Comparison of ENCODE assay signal across 8 cellular contexts in genomic region chr6:69867075-69867911, GRCh38. TPM values are rescaled to one million over a fixed set of nuclear protein-coding genes. Genes with fewer than 3 reads are reported as not detected.
DNase-seq lines count a peak whose midpoint lies in the region; ATAC-seq and TF ChIP-seq lines count a peak whose summit lies in the region.

No MANE protein-coding gene starts in this region.

- H3K4me3 ChIP-seq in muscle layer of colon (ENCODE audit: low read depth in 1 of 2, low read length in 2 of 2) = peak overlapping the region; percentile 62 to 68

- H3K4me1 Mint-ChIP-seq in activated CD8-positive, alpha-beta T cell treated with anti-CD3 and anti-CD28 coated beads for 36 hours (ENCODE audit: low read depth) = peaks cover 17% of the 10 kb centered on the region
- H3K4me1 Mint-ChIP-seq in endothelial cell (ENCODE audit: unreplicated experiment) = peaks cover 6% of the 10 kb centered on the region
- peaks cover 23% of the 10 kb centered on the region for H3K4me1 Mint-ChIP-seq in stimulated activated effector memory CD8-positive, alpha-beta T cell treated with anti-CD3 and anti-CD28 coated beads, Interleukin-12 subunit alpha, Interleukin-12 subunit beta, amount 100 ng/mL, for 72 hours

- POLR2A ChIA-PET in activated CD8-positive, alpha-beta T cell treated with anti-CD3 and anti-CD28 coated beads for 36 hours (lab: Charles Lee) = interaction anchor here (1.2 kb wide), 1 partner anchor 70 kb away, joined by 3 read pairs; the partner anchor contains the start of gene LMBRD1

- H3K27ac Mint-ChIP-seq in activated CD8-positive, alpha-beta T cell treated with anti-CD3 and anti-CD28 coated beads for 36 hours = peak overlapping the region; percentile 63
- H3K27ac Mint-ChIP-seq in endothelial cell (ENCODE audit: unreplicated experiment) = no peak overlapping the region
- H3K27ac Mint-ChIP-seq in stimulated activated effector memory CD8-positive, alpha-beta T cell treated with anti-CD3 and anti-CD28 coated beads, Interleukin-12 subunit alpha, Interleukin-12 subunit beta, amount 100 ng/mL, for 72 hours = no peak overlapping the region

- peaks cover 21% of the 10 kb centered on the region for H3K27me3 Mint-ChIP-seq in activated CD8-positive, alpha-beta T cell treated with anti-CD3 and anti-CD28 coated beads for 36 hours
- H3K27me3 Mint-ChIP-seq in endothelial cell (ENCODE audit: unreplicated experiment) = peaks cover 6% of the 10 kb centered on the region

- no peaks in the 10 kb centered on the region for H3K9me3 Mint-ChIP-seq in activated CD8-positive, alpha-beta T cell treated with anti-CD3 and anti-CD28 coated beads for 36 hours
- H3K9me3 Mint-ChIP-seq in endothelial cell (ENCODE audit: unreplicated experiment) = no peaks in the 10 kb centered on the region
- H3K9me3 Mint-ChIP-seq in stimulated activated effector memory CD8-positive, alpha-beta T cell treated with anti-CD3 and anti-CD28 coated beads, Interleukin-12 subunit alpha, Interleukin-12 subunit beta, amount 100 ng/mL, for 72 hours = no peaks in the 10 kb centered on the region

- CTCF ChIA-PET in activated CD8-positive, alpha-beta T cell treated with anti-CD3 and anti-CD28 coated beads for 36 hours (lab: Charles Lee) = interaction anchor here (0.7 to 1.7 kb wide), 7 partner anchors 8 to 138 kb away, joined by 3 to 7 read pairs (median 4); partner anchors contain the start of gene LMBRD1

- ATAC-seq in HG02885 (IDR thresholded peaks at IDR 0.05; ENCODE audit: poor library complexity, unreplicated experiment) = peak; percentile 71
- peak; percentile 87 for ATAC-seq in activated CD8-positive, alpha-beta T cell treated with anti-CD3 and anti-CD28 coated beads for 36 hours
- peak; percentile 90 for ATAC-seq in stimulated activated effector memory CD8-positive, alpha-beta T cell treated with anti-CD3 and anti-CD28 coated beads, Interleukin-12 subunit alpha, Interleukin-12 subunit beta, amount 100 ng/mL, for 72 hours

- peak overlapping the region; percentile 74 for H3K4me3 Mint-ChIP-seq in activated CD8-positive, alpha-beta T cell treated with anti-CD3 and anti-CD28 coated beads for 36 hours
- peak overlapping the region; percentile 86 for H3K4me3 Mint-ChIP-seq in endothelial cell (ENCODE audit: unreplicated experiment)
- peak overlapping the region; percentile 62 for H3K4me3 Mint-ChIP-seq in stimulated activated effector memory CD8-positive, alpha-beta T cell treated with anti-CD3 and anti-CD28 coated beads, Interleukin-12 subunit alpha, Interleukin-12 subunit beta, amount 100 ng/mL, for 72 hours

- no peaks in the 10 kb centered on the region for H3K4me1 ChIP-seq in muscle layer of colon (ENCODE audit: insufficient read depth, low read length)

- no peak overlapping the region for H3K9ac ChIP-seq in muscle layer of colon (ENCODE audit: low read length)

- no peaks in the 10 kb centered on the region for H3K36me3 Mint-ChIP-seq in activated CD8-positive, alpha-beta T cell treated with anti-CD3 and anti-CD28 coated beads for 36 hours (ENCODE audit: low read depth)
- H3K36me3 Mint-ChIP-seq in endothelial cell (ENCODE audit: low read depth, unreplicated experiment) = no peaks in the 10 kb centered on the region
- no peaks in the 10 kb centered on the region for H3K36me3 Mint-ChIP-seq in stimulated activated effector memory CD8-positive, alpha-beta T cell treated with anti-CD3 and anti-CD28 coated beads, Interleukin-12 subunit alpha, Interleukin-12 subunit beta, amount 100 ng/mL, for 72 hours

- DNase-seq in NCI-H510A treated with DMSO at 0.1 percent for 48 hours (lab: John Stamatoyannopoulos, UW) = peak; percentile 23
- no peak for DNase-seq in NCI-H510A (lab: John Stamatoyannopoulos, UW)
- DNase-seq in NCI-H345 treated with DMSO at 0.1 percent for 48 hours (lab: John Stamatoyannopoulos, UW; ENCODE audit: unreplicated experiment) = peak; percentile 28
- peak; percentile 68 for DNase-seq in activated CD8-positive, alpha-beta T cell treated with anti-CD3 and anti-CD28 coated beads for 36 hours
- peak; percentile 74 for DNase-seq in endothelial cell (ENCODE audit: low spot score)
- peak; percentile 47 to 75 for DNase-seq in stimulated activated effector memory CD8-positive, alpha-beta T cell treated with anti-CD3 and anti-CD28 coated beads, Interleukin-12 subunit alpha, Interleukin-12 subunit beta, amount 100 ng/mL, for 72 hours (ENCODE audit: low spot score in 2 of 2)

- no peak for TF ChIP-seq CTCF in activated CD8-positive, alpha-beta T cell treated with anti-CD3 and anti-CD28 coated beads for 36 hours (IDR thresholded peaks at IDR 0.05)
- no peak for TF ChIP-seq CTCF in endothelial cell (IDR thresholded peaks at IDR 0.05; ENCODE audit: unreplicated experiment)

- intact Hi-C loops in activated CD8-positive, alpha-beta T cell treated with anti-CD3 and anti-CD28 coated beads for 36 hours (cut with micrococcal nuclease) = no loop called here

- no peak overlapping the region for H3K27ac ChIP-seq in muscle layer of colon (ENCODE audit: low read depth, low read length)

- H3K27me3 ChIP-seq in muscle layer of colon (ENCODE audit: control insufficient read depth in 1 of 2, insufficient read depth in 2 of 2, low read length in 2 of 2) = peaks cover 0 to 6% of the 10 kb centered on the region in 2 donors

- no peaks in the 10 kb centered on the region for H3K9me3 ChIP-seq in muscle layer of colon (ENCODE audit: low read length)

- H3K36me3 ChIP-seq in muscle layer of colon (ENCODE audit: insufficient read depth, low read length) = no peaks in the 10 kb centered on the region

RNA-seq across cellular contexts. Expression of gene COL19A1, which starts 0.9 kb away (rescaled TPM):
- total RNA-seq in activated CD8-positive, alpha-beta T cell treated with anti-CD3 and anti-CD28 coated beads for 36 hours = under 1 TPM in 1 of 2 experiments, not detected in 1; 0.14 TPM
- 0.33 TPM for total RNA-seq in endothelial cell (ENCODE audit: unreplicated experiment)
